ENCODE assay signal across 1 cellular context in the genomic region with DNA sequence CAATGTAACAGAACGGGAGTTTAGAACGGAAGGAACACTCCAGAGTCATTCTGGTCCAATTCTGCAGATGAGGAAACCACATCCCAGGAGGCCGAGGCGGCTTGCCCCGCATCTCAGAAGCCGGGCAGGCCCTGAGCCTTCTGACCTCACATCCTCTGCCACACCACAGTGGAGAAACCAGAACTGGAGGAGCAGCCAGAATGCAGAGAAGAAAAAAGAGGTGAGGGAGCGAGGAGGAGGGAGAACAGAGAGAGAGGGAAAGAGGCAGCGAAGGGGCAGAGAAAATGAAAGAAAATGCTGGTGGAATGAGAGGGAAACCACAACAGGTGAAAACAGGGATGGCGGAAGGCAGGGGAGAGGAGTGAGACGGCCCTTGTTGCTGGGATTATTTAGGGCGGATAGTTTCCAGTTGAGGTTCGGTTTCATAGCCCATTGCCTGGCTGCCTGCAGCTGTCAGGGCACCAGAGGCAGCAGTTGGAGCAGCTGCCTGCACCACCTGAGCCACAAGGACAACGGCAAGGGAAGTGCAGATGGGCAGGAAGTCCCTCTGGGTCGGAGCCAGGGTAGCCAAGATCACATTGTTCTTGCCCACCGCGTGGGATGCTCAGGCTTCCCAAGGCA.
TF ChIP-seq lines count a peak whose summit lies in the region.

A gene (plus strand): TSS at position 77 of the 621 bp plus-strand sequence.

TF ChIP-seq in IMR-90, 13 proteins besides CTCF, POLR2A, EP300 and RAD21 (continued from another document):
- TF ChIP-seq, protein P1, sequence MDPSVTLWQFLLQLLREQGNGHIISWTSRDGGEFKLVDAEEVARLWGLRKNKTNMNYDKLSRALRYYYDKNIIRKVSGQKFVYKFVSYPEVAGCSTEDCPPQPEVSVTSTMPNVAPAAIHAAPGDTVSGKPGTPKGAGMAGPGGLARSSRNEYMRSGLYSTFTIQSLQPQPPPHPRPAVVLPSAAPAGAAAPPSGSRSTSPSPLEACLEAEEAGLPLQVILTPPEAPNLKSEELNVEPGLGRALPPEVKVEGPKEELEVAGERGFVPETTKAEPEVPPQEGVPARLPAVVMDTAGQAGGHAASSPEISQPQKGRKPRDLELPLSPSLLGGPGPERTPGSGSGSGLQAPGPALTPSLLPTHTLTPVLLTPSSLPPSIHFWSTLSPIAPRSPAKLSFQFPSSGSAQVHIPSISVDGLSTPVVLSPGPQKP (IDR thresholded peaks at IDR 0.05; ENCODE audit: borderline replicate concordance, low read depth, low read length): no peak
- TF ChIP-seq MAZ (IDR thresholded peaks at IDR 0.05; ENCODE audit: borderline replicate concordance, low read depth, low read length) (no peak), SMC3 (IDR thresholded peaks at IDR 0.05; ENCODE audit: low read depth, low read length) (no peak), NFE2L2 (IDR thresholded peaks at IDR 0.05; ENCODE audit: low read depth, low read length) (no peak), CEBPB (IDR thresholded peaks at IDR 0.05; ENCODE audit: low read depth, low read length) (no peak), RFX5 (IDR thresholded peaks at IDR 0.05; ENCODE audit: low read depth, low read length) (no peak), MXI1 (IDR thresholded peaks at IDR 0.05; ENCODE audit: borderline replicate concordance, low read depth, low read length) (no peak), MAFK (IDR thresholded peaks at IDR 0.05; ENCODE audit: low read depth, low read length) (no peak), CHD1 (IDR thresholded peaks at IDR 0.05; ENCODE audit: low read depth, low read length) (no peak)
- TF ChIP-seq, protein P2, sequence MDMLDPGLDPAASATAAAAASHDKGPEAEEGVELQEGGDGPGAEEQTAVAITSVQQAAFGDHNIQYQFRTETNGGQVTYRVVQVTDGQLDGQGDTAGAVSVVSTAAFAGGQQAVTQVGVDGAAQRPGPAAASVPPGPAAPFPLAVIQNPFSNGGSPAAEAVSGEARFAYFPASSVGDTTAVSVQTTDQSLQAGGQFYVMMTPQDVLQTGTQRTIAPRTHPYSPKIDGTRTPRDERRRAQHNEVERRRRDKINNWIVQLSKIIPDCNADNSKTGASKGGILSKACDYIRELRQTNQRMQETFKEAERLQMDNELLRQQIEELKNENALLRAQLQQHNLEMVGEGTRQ (IDR thresholded peaks at IDR 0.05; ENCODE audit: low read depth, low read length): no peak
